In genomic region chr12:109817627-109818231, GRCh38 we compare ENCODE assay signal across 27 cellular contexts. TPM values are rescaled to one million over a fixed set of nuclear protein-coding genes. Genes with fewer than 3 reads are reported as not detected.
A peak's percentile ranks its signal among the peaks of the same experiment; 100 is the strongest.
DNase-seq lines count a peak whose midpoint lies in the region; ATAC-seq, FAIRE-seq and TF ChIP-seq lines count a peak whose summit lies in the region.
"Had no signal": no experiment of that assay in that cellular context is flagged by ENCODE, and none has a peak within 500 bp of the region (broad histone marks: within the 10 kb centered on the region; RNA-seq: fewer than 3 reads in every experiment).

No MANE protein-coding gene starts in this region.

- H3K4me3 ChIP-seq in HepG2 (replicated peaks in 1 of 3; ENCODE audit: insufficient read depth in 1 of 3, low read depth in 2 of 3, low read length in 3 of 3) = no peak overlapping the region
- H3K4me3 ChIP-seq in right lobe of liver = no peak overlapping the region
- no peak overlapping the region for H3K4me3 ChIP-seq in NB4 (ENCODE audit: low read depth, low read length)
- H3K4me3 ChIP-seq in kidney (ENCODE audit: low read length in 2 of 2) = no peak overlapping the region

- POLR2A ChIA-PET in HepG2 (lab: Yijun Ruan, JAX) = no interaction called here

- DNase-seq in HepG2 (ENCODE audit: low spot score) = peak; percentile 39
- no peak for DNase-seq in right lobe of liver
- peak; percentile 47 for DNase-seq in NB4 (ENCODE audit: low read depth)
- peak; percentile 0 for DNase-seq in kidney
- DNase-seq in nephron progenitor cell = no peak
- DNase-seq in NCI-H1048 (lab: John Stamatoyannopoulos, UW) = no peak
- DNase-seq in NCI-H1105 treated with DMSO at 0.1 percent for 48 hours (lab: John Stamatoyannopoulos, UW) = no peak
- DNase-seq: C1 segment of cervical spinal cord; CD8-positive, alpha-beta memory T cell; DMS 273 treated with DMSO at 0.1 percent for 48 hours; DND-41; HCEC 1CT; Karpas-422; NCI-H1092 treated with DMSO at 0.1 percent for 48 hours; NCI-H1436 treated with DMSO at 0.1 percent for 48 hours; NCI-H187 treated with DMSO at 0.1 percent for 48 hours; NCI-H2171 treated with DMSO at 0.1 percent for 48 hours; NCI-H345; NCI-H510A treated with DMSO at 0.1 percent for 48 hours; NCI-H748 treated with DMSO at 0.1 percent for 48 hours; SHP77 treated with DMSO at 0.1 percent for 48 hours; T-helper 1 cell had no signal

- no TSS peak for BruUV-seq in HepG2 (replicated peaks; lab: Mats Ljungman, UMichigan)

- H3K36me3 Mint-ChIP-seq in nephron progenitor cell (ENCODE audit: low read depth) = no peaks in the 10 kb centered on the region
- H3K36me3 Mint-ChIP-seq: CD8-positive, alpha-beta memory T cell had no signal

- H3K27me3 ChIP-seq in HepG2 (ENCODE audit: control insufficient read depth in 1 of 2, insufficient read depth in 2 of 2, low read length in 2 of 2) (no peaks in the 10 kb centered on the region), right lobe of liver (no peaks in the 10 kb centered on the region)

- peaks cover 4% of the 10 kb centered on the region for H3K4me1 Mint-ChIP-seq in nephron progenitor cell
- H3K4me1 Mint-ChIP-seq: CD8-positive, alpha-beta memory T cell had no signal

- H3K79me2 ChIP-seq in HepG2 (ENCODE audit: insufficient read depth, low read length) = no peaks in the 10 kb centered on the region

- CTCF ChIA-PET in HepG2 (lab: Yijun Ruan, JAX; ENCODE audit: low intra/inter-chr PET ratio, low total read pairs) = no interaction called here

- H3K4me2 ChIP-seq in HepG2 (ENCODE audit: low read depth, low read length) = no peak overlapping the region

- FAIRE-seq in HepG2 (lab: Jason Lieb, UNC) (no peak), kidney (lab: Jason Lieb, UNC) (no peak)
- FAIRE-seq: A204.1, GM19239, H1 had no signal

- H3K27ac ChIP-seq in HepG2 (ENCODE audit: extremely low read length, insufficient read depth, low read length) = no peak overlapping the region
- no peak overlapping the region for H3K27ac ChIP-seq in right lobe of liver
- H3K27ac ChIP-seq in kidney (ENCODE audit: low read depth in 2 of 2, low read length in 2 of 2) = no peak overlapping the region
- H3K27ac ChIP-seq: HL-60 had no signal

- in situ Hi-C loops in HepG2 (cut with HindIII; ENCODE audit: extremely low pct_ligation_motif_present, low pct_unique_long_range_greater_than_20kb) = no loop called here

- TF ChIP-seq POLR2A in HepG2 (IDR thresholded peaks at IDR 0.05; ENCODE audit: insufficient read depth in 1 of 2, low read depth in 2 of 2, low read length in 2 of 2) (no peak), right lobe of liver (IDR thresholded peaks at IDR 0.05) (no peak), NB4 (IDR thresholded peaks at IDR 0.05; ENCODE audit: extremely low read depth, insufficient read length) (no peak)

- no peak overlapping the region for H2AFZ ChIP-seq in HepG2 (ENCODE audit: low read length)

- intact Hi-C loops in HepG2 (cut with micrococcal nuclease; ENCODE audit: unreplicated experiment) = no loop called here
- intact Hi-C loops in right lobe of liver (cut with DNase I) = no loop called here
- intact Hi-C loops in kidney (cut with DNase I) = no loop called here

- peaks cover 58% of the 10 kb centered on the region for H3K4me1 ChIP-seq in HepG2 (ENCODE audit: insufficient read depth, low read length)
- H3K4me1 ChIP-seq in right lobe of liver = peaks cover 0 to 5% (median 0%) of the 10 kb centered on the region in 4 donors
- peaks cover 6 to 10% of the 10 kb centered on the region in 2 donors for H3K4me1 ChIP-seq in kidney (ENCODE audit: control insufficient read depth in 1 of 2, insufficient read depth in 1 of 2, low read depth in 1 of 2, low read length in 2 of 2)

- no peak for ATAC-seq in HepG2
- ATAC-seq in right lobe of liver = no peak
- ATAC-seq: Panc1 had no signal

- H3K9me3 Mint-ChIP-seq in nephron progenitor cell = no peaks in the 10 kb centered on the region
- H3K9me3 Mint-ChIP-seq: CD8-positive, alpha-beta memory T cell had no signal

- 0 out of 2 replicates have a peak, but pooled peaks have one; percentile 9 for TF ChIP-seq CTCF in HepG2 (CRISPR knock-in tag; IDR thresholded peaks at IDR 0.05)
- no peak for TF ChIP-seq CTCF in right lobe of liver (IDR thresholded peaks at IDR 0.05)
- TF ChIP-seq CTCF in NB4 (IDR thresholded peaks at IDR 0.05; ENCODE audit: low read depth, low read length) = no peak
- no peak for TF ChIP-seq CTCF in kidney (IDR thresholded peaks at IDR 0.05; ENCODE audit: borderline replicate concordance, extremely low read depth, insufficient read depth)
- TF ChIP-seq CTCF in nephron progenitor cell (IDR thresholded peaks at IDR 0.05) = no peak

- H3K9ac ChIP-seq in HepG2 (ENCODE audit: insufficient read depth, low read depth, low read length) (no peak overlapping the region), kidney (ENCODE audit: low read length in 2 of 2) (no peak overlapping the region)

- TF ChIP-seq RAD21 in HepG2 (CRISPR knock-in tag; IDR thresholded peaks at IDR 0.05) = no peak

- 74% methylated on average over 8 of the region's 8 CpGs for WGBS in HepG2 (ENCODE audit: low lambda C conversion rate)
- WGBS in right lobe of liver (ENCODE audit: insufficient coverage, low coverage, low lambda C conversion rate, missing lambda C conversion rate) = 97% methylated on average over 4 of the region's 8 CpGs

- no peak for TF ChIP-seq EP300 in HepG2 (IDR thresholded peaks at IDR 0.05; ENCODE audit: low read depth in 2 of 2, low read length in 2 of 2)
- TF ChIP-seq EP300 in HepG2 (CRISPR knock-in tag; IDR thresholded peaks at IDR 0.05; ENCODE audit: borderline replicate concordance) = no peak

- no peak overlapping the region for H3K4me3 Mint-ChIP-seq in nephron progenitor cell
- H3K4me3 Mint-ChIP-seq: CD8-positive, alpha-beta memory T cell had no signal

- H3K9me3 ChIP-seq in HepG2 (ENCODE audit: low read length) (no peaks in the 10 kb centered on the region), right lobe of liver (no peaks in the 10 kb centered on the region), kidney (ENCODE audit: control insufficient read depth in 1 of 2, low read length in 2 of 2) (no peaks in the 10 kb centered on the region)

- H3K27ac Mint-ChIP-seq in nephron progenitor cell = no peak overlapping the region

- H3K36me3 ChIP-seq in HepG2 (replicated peaks in 1 of 2; ENCODE audit: control insufficient read depth in 1 of 2, insufficient read depth in 2 of 2, low read length in 2 of 2) (no peaks in the 10 kb centered on the region), right lobe of liver (peaks cover 0 to 6% (median 0%) of the 10 kb centered on the region in 4 donors), kidney (ENCODE audit: control insufficient read depth in 1 of 2, insufficient read depth in 2 of 2, low read length in 2 of 2) (peaks cover 8 to 12% of the 10 kb centered on the region in 2 donors)

- H3K27me3 Mint-ChIP-seq in nephron progenitor cell (ENCODE audit: low read depth, poor library complexity) = no peaks in the 10 kb centered on the region

- H4K20me1 ChIP-seq in HepG2 (ENCODE audit: insufficient read depth, low read length) = no peaks in the 10 kb centered on the region

TF ChIP-seq in HepG2, 621 proteins besides CTCF, POLR2A, EP300 and RAD21 (continues in another document):
- TF ChIP-seq NR2F1 (CRISPR knock-in tag; IDR thresholded peaks at IDR 0.05) = no peak
- no peak for TF ChIP-seq ZNF841 (CRISPR knock-in tag; IDR thresholded peaks at IDR 0.05; ENCODE audit: borderline replicate concordance)
- TF ChIP-seq PLSCR1 (CRISPR knock-in tag; IDR thresholded peaks at IDR 0.05; ENCODE audit: borderline replicate concordance) = no peak
- TF ChIP-seq SIX4 (CRISPR knock-in tag; IDR thresholded peaks at IDR 0.05) = no peak
- TF ChIP-seq CREB1 (IDR thresholded peaks at IDR 0.05) = peak; percentile 50
- TF ChIP-seq CREB1 (CRISPR knock-in tag; IDR thresholded peaks at IDR 0.05) = no peak
- TF ChIP-seq CHD4 (IDR thresholded peaks at IDR 0.05; ENCODE audit: borderline replicate concordance, low read length) = peak; percentile 48; the same call in 1 of the 2 replicates
- TF ChIP-seq ZNF263 (CRISPR knock-in tag; IDR thresholded peaks at IDR 0.05) = peak; percentile 72
- peak; percentile 96 for TF ChIP-seq ZNF768 (CRISPR knock-in tag; IDR thresholded peaks at IDR 0.05)
- TF ChIP-seq ZNF629 (CRISPR knock-in tag; conservative IDR thresholded peaks at IDR 0.05) = peak; percentile 89
- no peak for TF ChIP-seq RXRA (CRISPR knock-in tag; IDR thresholded peaks at IDR 0.05)

RNA-seq across cellular contexts. Expression of gene TRPV4, which starts 15.5 kb away (rescaled TPM):
- total RNA-seq in HepG2 (2016; rRNA removed; fragmentation: Illumina TruSeq; extraction: Trizol) (0.35 and 0.66 TPM in 2 replicates), right lobe of liver (10 to 100 TPM in 1 of 6 experiments, 1 to 10 TPM in 5; 5.3 to 10.3 (median 6.7) TPM), kidney (6.0 TPM)
- 0.20 and 0.35 TPM in 2 replicates for total RNA-seq in HepG2 (2016; cell fraction: cytosol; rRNA removed; fragmentation: Illumina TruSeq; extraction: Trizol; ENCODE audit: low read depth)
- 0.45 and 0.93 TPM in 2 replicates for total RNA-seq in HepG2 (2016; cell fraction: insoluble cytoplasmic fraction; rRNA removed; fragmentation: Illumina TruSeq; extraction: Trizol)
- total RNA-seq in HepG2 (2016; cell fraction: membrane; rRNA removed; fragmentation: Illumina TruSeq; extraction: Trizol) = 0.83 and 1.0 TPM in 2 replicates
- 0.75 and 1.1 TPM in 2 replicates for total RNA-seq in HepG2 (2016; cell fraction: nucleus; rRNA removed; fragmentation: Illumina TruSeq; extraction: Trizol)
- polyA plus RNA-seq in HepG2 (2011; rRNA removed) (4.7 and 5.6 TPM in 2 replicates), kidney (ENCODE audit: insufficient read depth, low read depth, low replicate concordance) (24.5 TPM)
- polyA plus RNA-seq in HepG2 (2011; cell fraction: cytosol; rRNA removed) = 3.1 and 4.5 TPM in 2 replicates
- 7.9 and 11.8 TPM in 2 replicates for polyA plus RNA-seq in HepG2 (2011; cell fraction: nucleus; rRNA removed)
- polyA plus RNA-seq in HepG2 (2012) = 0.68 and 1.3 TPM in 2 replicates
- polyA plus RNA-seq in HepG2 (2016; cell fraction: cytosol; fragmentation: Illumina TruSeq; extraction: Trizol; ENCODE audit: low read depth) = 0.67 and 0.84 TPM in 2 replicates
- 0.52 and 0.71 TPM in 2 replicates for polyA plus RNA-seq in HepG2 (2016; cell fraction: insoluble cytoplasmic fraction; fragmentation: Illumina TruSeq; extraction: Trizol; ENCODE audit: low read depth)
- 1.1 and 1.2 TPM in 2 replicates for polyA plus RNA-seq in HepG2 (2016; cell fraction: membrane; fragmentation: Illumina TruSeq; extraction: Trizol; ENCODE audit: low read depth)
- polyA plus RNA-seq in HepG2 (2016; cell fraction: nucleus; fragmentation: Illumina TruSeq; extraction: Trizol; ENCODE audit: insufficient read depth, low read depth) = 2.0 and 2.5 TPM in 2 replicates
- 13.9 TPM in 1 of 2 replicates, not detected in the other for polyA minus RNA-seq in HepG2 (2011; rRNA and poly(A)+ RNA removed; ENCODE audit: low replicate concordance)
- 3.2 and 3.3 TPM in 2 replicates for polyA minus RNA-seq in HepG2 (2011; cell fraction: cytosol; rRNA and poly(A)+ RNA removed)
- polyA minus RNA-seq in HepG2 (2011; cell fraction: nucleus; rRNA and poly(A)+ RNA removed) = 4.0 and 4.6 TPM in 2 replicates
- total RNA-seq: CD8-positive, alpha-beta memory T cell had no signal
- polyA plus RNA-seq: CD8-positive, alpha-beta memory T cell had no signal

Comparison
In these comparisons a context has a peak if more than half of its experiments do, and no peak if none do; other contexts are left out.
1. DNase-seq: peak in HepG2 (single experiment), NB4 (single experiment) and kidney (single experiment); none in right lobe of liver (0 of 3), nephron progenitor cell (single experiment), NCI-H1048 (single experiment) and NCI-H1105 treated with DMSO at 0.1 percent for 48 hours (single experiment).